ENCODE assay signal across 1 cellular context in genomic region chr22:20586403-20586745, GRCh38.
TF ChIP-seq lines count a peak whose summit lies in the region.

No MANE protein-coding gene starts in this region.

TF ChIP-seq in HepG2, 621 proteins besides CTCF, POLR2A, EP300 and RAD21 (continued from another document):
- TF ChIP-seq NFAT5 (CRISPR knock-in tag; IDR thresholded peaks at IDR 0.05) (no peak), ARHGAP35 (CRISPR knock-in tag; IDR thresholded peaks at IDR 0.05; ENCODE audit: borderline replicate concordance) (no peak), ZNF496 (CRISPR knock-in tag; IDR thresholded peaks at IDR 0.05; ENCODE audit: insufficient replicate concordance) (no peak), JUNB (CRISPR knock-in tag; IDR thresholded peaks at IDR 0.05; ENCODE audit: borderline replicate concordance) (no peak), NCOA2 (CRISPR knock-in tag; IDR thresholded peaks at IDR 0.05) (no peak), FOXP4 (CRISPR knock-in tag; IDR thresholded peaks at IDR 0.05) (no peak)
TF ChIP-seq in HepG2: peak in this region for 0.
